13 cellular contexts compared by ENCODE assay signal in genomic region chr16:14002416-14002815, GRCh38.
A peak's percentile ranks its signal among the peaks of the same experiment; 100 is the strongest.
DNase-seq lines count a peak whose midpoint lies in the region; ATAC-seq and TF ChIP-seq lines count a peak whose summit lies in the region.
"Had no signal": no experiment of that assay in that cellular context is flagged by ENCODE, and none has a peak within 500 bp of the region (broad histone marks: within the 10 kb centered on the region; RNA-seq: fewer than 3 reads in every experiment).

No MANE protein-coding gene starts in this region.

- no peak overlapping the region for H3K4me2 ChIP-seq in mesenchymal stem cell (ENCODE audit: low read length, poor library complexity, severe bottlenecking)

- no peak overlapping the region for H3K18ac ChIP-seq in mesenchymal stem cell (ENCODE audit: low read depth in 1 of 2, low read length in 2 of 2)

- TF ChIP-seq CTCF in astrocyte of the cerebellum (IDR thresholded peaks at IDR 0.05; ENCODE audit: low read depth, low read length, missing control alignments) = no peak

- H3K27ac ChIP-seq in ACC112 (ENCODE audit: low read depth, low read length) = no peak overlapping the region
- H3K27ac ChIP-seq in mesenchymal stem cell (ENCODE audit: low read length, poor library complexity, severe bottlenecking) = no peak overlapping the region
- H3K27ac ChIP-seq: pancreas had no signal

- H3K27me3 ChIP-seq in ACC112 (ENCODE audit: insufficient read depth, low read length) = no peaks in the 10 kb centered on the region
- peaks cover 0 to 3% of the 10 kb centered on the region in 2 experiments for H3K27me3 ChIP-seq in mesenchymal stem cell (ENCODE audit: control insufficient read depth in 1 of 2, insufficient read depth in 1 of 2, low read length in 2 of 2)
- H3K27me3 ChIP-seq: left lung, pancreas had no signal

- no peak overlapping the region for H2BK15ac ChIP-seq in mesenchymal stem cell (ENCODE audit: low read depth, poor library complexity, severe bottlenecking)

- no peak overlapping the region for H3K14ac ChIP-seq in mesenchymal stem cell (ENCODE audit: low read length in 2 of 2)

- H3K9ac ChIP-seq in mesenchymal stem cell (ENCODE audit: low read length) = peak overlapping the region; percentile 56

- no peaks in the 10 kb centered on the region for H3K9me3 ChIP-seq in mesenchymal stem cell (ENCODE audit: control insufficient read depth, low read length)
- H3K9me3 ChIP-seq: left lung, pancreas had no signal

- H3K4me1 ChIP-seq in ACC112 (ENCODE audit: control insufficient read depth, insufficient read depth, low read length, unreplicated experiment) (peaks cover 14% of the 10 kb centered on the region), mesenchymal stem cell (ENCODE audit: control insufficient read depth, insufficient read depth, low read depth, low read length) (peaks cover 12% of the 10 kb centered on the region)

- ATAC-seq in HG03565 (IDR thresholded peaks at IDR 0.05; ENCODE audit: unreplicated experiment) (no peak), GM21367 (IDR thresholded peaks at IDR 0.05; ENCODE audit: unreplicated experiment) (no peak)

- H3K79me1 ChIP-seq in mesenchymal stem cell (replicated peaks; ENCODE audit: low read length, poor library complexity, severe bottlenecking) = no peaks in the 10 kb centered on the region

- in situ Hi-C loops in astrocyte of the cerebellum (cut with HindIII; ENCODE audit: low sequenced_read_pairs) = no loop called here

- H3K79me2 ChIP-seq in ACC112 (ENCODE audit: control insufficient read depth, insufficient read depth, low read length, unreplicated experiment) = no peaks in the 10 kb centered on the region

- H3K23ac ChIP-seq in mesenchymal stem cell (ENCODE audit: low read length in 2 of 2) = no peak overlapping the region

- no peak overlapping the region for H2AK5ac ChIP-seq in mesenchymal stem cell (ENCODE audit: low read length, severe bottlenecking)

- peak; percentile 10 for DNase-seq in Jurkat, Clone E6-1 (ENCODE audit: low read depth, low spot score)
- no peak for DNase-seq in astrocyte of the cerebellum (ENCODE audit: low read depth)
- no peak for DNase-seq in mesenchymal stem cell
- no peak for DNase-seq in cortex of kidney (lab: John Stamatoyannopoulos, UW)
- DNase-seq in AML-193 (lab: John Stamatoyannopoulos, UW) = no peak
- DNase-seq: NCI-H1048; NCI-H446 treated with DMSO at 0.1 percent for 48 hours; stimulated activated CD8-positive, alpha-beta memory T cell treated with anti-CD3 and anti-CD28 coated beads, Interleukin-4, amount 100 ng/mL, for 48 hours had no signal

- 66% methylated on average over 8 of the region's 9 CpGs for WGBS in mesenchymal stem cell

- H3K4ac ChIP-seq in mesenchymal stem cell (ENCODE audit: low read depth in 1 of 2, low read length in 2 of 2) = no peak overlapping the region

- no peak overlapping the region for H4K91ac ChIP-seq in mesenchymal stem cell (ENCODE audit: low read length)

- no peak overlapping the region for H4K8ac ChIP-seq in mesenchymal stem cell (ENCODE audit: low read length)

- no peak overlapping the region for H2BK120ac ChIP-seq in mesenchymal stem cell (ENCODE audit: low read depth, low read length)

- no peak overlapping the region for H2BK12ac ChIP-seq in mesenchymal stem cell (ENCODE audit: low read length in 2 of 2)

- peak overlapping the region; percentile 67 for H3K4me3 ChIP-seq in ACC112 (ENCODE audit: low read depth, low read length)
- H3K4me3 ChIP-seq in Jurkat, Clone E6-1 (ENCODE audit: low read length) = no peak overlapping the region
- peak overlapping the region; percentile 24 for H3K4me3 ChIP-seq in astrocyte of the cerebellum (ENCODE audit: low read depth, low read length)
- H3K4me3 ChIP-seq in mesenchymal stem cell (ENCODE audit: insufficient read depth in 1 of 2, low read depth in 1 of 2, low read length in 2 of 2) = peak overlapping the region in 1 of 2 experiments; percentile 65

- no peak overlapping the region for H2BK5ac ChIP-seq in mesenchymal stem cell (ENCODE audit: low read depth, low read length, poor library complexity, severe bottlenecking)

- no peaks in the 10 kb centered on the region for H3K36me3 ChIP-seq in ACC112 (ENCODE audit: insufficient read depth, low read length)
- H3K36me3 ChIP-seq in mesenchymal stem cell (ENCODE audit: control insufficient read depth in 1 of 2, insufficient read depth in 2 of 2, low read depth in 1 of 2, low read length in 2 of 2) = no peaks in the 10 kb centered on the region
- H3K36me3 ChIP-seq: left lung, pancreas had no signal

- H2AFZ ChIP-seq in ACC112 (ENCODE audit: low read length, unreplicated experiment) = peak overlapping the region; percentile 62
- H2AFZ ChIP-seq in mesenchymal stem cell (ENCODE audit: low read depth, low read length) = no peak overlapping the region
